Comparison of ENCODE assay signal across 6 cellular contexts in the genomic region with DNA sequence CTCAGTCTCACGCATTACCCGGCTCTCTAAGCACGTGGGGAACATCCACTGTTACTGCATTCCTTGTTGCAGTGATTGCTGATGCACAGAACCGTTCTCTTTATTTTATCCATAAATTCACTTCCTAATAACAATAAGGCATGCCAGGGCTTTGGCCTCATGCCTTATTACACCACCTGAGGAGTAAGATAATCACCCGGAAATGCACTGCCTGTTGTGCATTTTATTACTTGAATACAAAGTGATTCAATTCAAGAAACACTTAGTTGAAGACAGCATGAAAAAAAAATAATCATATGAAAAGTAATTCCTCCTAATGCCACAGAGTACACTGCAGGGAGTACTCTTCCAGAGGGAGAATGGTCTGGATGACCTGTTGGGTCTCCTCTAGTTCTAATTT.
"Had no signal": no experiment of that assay in that cellular context is flagged by ENCODE, and none has a peak within 500 bp of the region (broad histone marks: within the 10 kb centered on the region; RNA-seq: fewer than 3 reads in every experiment).

No MANE protein-coding gene starts in this region.

- H3K9me3 ChIP-seq: HAP-1 had no signal

- DNase-seq: GM23248, GOT3, H7, IMR-90 had no signal

- H3K4me1 ChIP-seq: HAP-1 had no signal

- H3K9ac ChIP-seq: GM23248 had no signal

- H3K4me3 ChIP-seq: GM23248, HAP-1, K562 had no signal

- H3K36me3 ChIP-seq: HAP-1 had no signal

- H2AFZ ChIP-seq: GM23248 had no signal

- H3K27ac ChIP-seq: GM23248 had no signal
